Comparison of ENCODE assay signal across 1 cellular context in the genomic region with DNA sequence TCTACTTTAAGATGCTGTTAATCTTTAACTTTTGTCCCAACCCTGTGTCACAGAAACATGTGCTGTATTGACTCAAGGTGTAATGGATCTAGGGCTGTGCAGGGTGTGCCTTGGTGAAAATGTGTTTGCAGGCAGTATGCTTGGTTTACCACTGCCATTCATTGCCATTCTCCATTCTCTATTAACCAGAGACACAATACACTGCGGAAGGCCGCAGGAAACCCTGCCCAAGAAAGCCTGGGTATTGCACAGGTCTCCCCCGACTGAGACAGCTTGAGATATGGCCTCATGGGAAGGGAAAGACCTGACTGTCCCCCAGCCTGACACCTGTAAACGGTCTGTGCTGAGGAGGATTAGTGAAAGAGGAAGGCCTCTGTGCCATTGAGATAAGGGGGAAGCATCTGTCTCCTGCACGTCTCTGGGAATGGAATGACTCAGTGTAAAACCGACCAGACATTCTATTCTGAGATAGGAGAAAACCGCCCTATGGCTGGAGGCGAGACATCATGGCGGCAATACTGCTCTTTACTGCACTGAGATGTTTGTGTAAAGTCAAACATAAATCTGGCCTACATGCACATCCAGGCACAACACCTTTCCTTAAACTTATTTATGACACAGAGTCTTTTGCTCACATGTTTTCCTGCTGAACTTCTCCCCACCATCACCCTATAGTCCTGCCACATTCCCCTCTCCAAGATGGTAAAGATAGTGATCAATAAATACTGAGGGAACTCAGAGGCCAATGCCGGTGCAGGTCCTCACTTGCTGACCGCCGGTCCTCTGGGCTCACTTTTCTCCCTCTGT.
A peak's percentile ranks its signal among the peaks of the same experiment; 100 is the strongest.
TF ChIP-seq lines count a peak whose summit lies in the region.

No MANE protein-coding gene starts in this region.

TF ChIP-seq in K562, 482 proteins besides CTCF, POLR2A, EP300 and RAD21 (continues in another document):
- TF ChIP-seq FOXK2 (conservative IDR thresholded peaks at IDR 0.05 in 1 of 2, IDR thresholded peaks at IDR 0.05 in 1 of 2; ENCODE audit: low read depth in 2 of 2) (0 out of 4 replicates have a peak, but pooled peaks of 1 of the 2 experiments have one; percentile 34), ZNF77 (CRISPR knock-in tag; IDR thresholded peaks at IDR 0.05) (no peak), POLR3A (IDR thresholded peaks at IDR 0.05; ENCODE audit: borderline replicate concordance, extremely low read depth, insufficient read depth, insufficient read length) (no peak), ARHGAP35 (IDR thresholded peaks at IDR 0.05; ENCODE audit: partially characterized antibody) (no peak), CBX3 (IDR thresholded peaks at IDR 0.05; ENCODE audit: borderline replicate concordance in 1 of 2, low read length in 2 of 2) (peak in 1 of 2 experiments; percentile 74; a peak in 2 of 3 replicates), HNRNPUL1 (IDR thresholded peaks at IDR 0.05; ENCODE audit: low read length) (no peak), RBM15 (IDR thresholded peaks at IDR 0.05; ENCODE audit: insufficient read depth, low read length) (no peak), MBD2 (IDR thresholded peaks at IDR 0.05; ENCODE audit: borderline replicate concordance, low read depth) (peak; percentile 84), PRPF4 (IDR thresholded peaks at IDR 0.05; ENCODE audit: insufficient read depth, low read depth, low read length, poor library complexity, severe bottlenecking) (no peak), SLC30A9 (CRISPR knock-in tag; IDR thresholded peaks at IDR 0.05) (no peak), ZNF696 (CRISPR knock-in tag; conservative IDR thresholded peaks at IDR 0.05) (no peak), ZNF785 (CRISPR knock-in tag; IDR thresholded peaks at IDR 0.05) (no peak), ZBTB1 (CRISPR knock-in tag; IDR thresholded peaks at IDR 0.05; ENCODE audit: borderline replicate concordance, low read depth) (no peak), RBM25 (IDR thresholded peaks at IDR 0.05; ENCODE audit: low read depth, low read length, severe bottlenecking) (no peak), FOXM1 (IDR thresholded peaks at IDR 0.05; ENCODE audit: low read depth) (peak; percentile 94), FOXM1 (CRISPR knock-in tag; IDR thresholded peaks at IDR 0.05; ENCODE audit: low read depth) (0 out of 2 replicates have a peak, but pooled peaks have one; percentile 65), ZNF778 (CRISPR knock-in tag; IDR thresholded peaks at IDR 0.05) (no peak), ZNF644 (tag; IDR thresholded peaks at IDR 0.05; ENCODE audit: low read depth) (peak; percentile 90), ZNF699 (CRISPR knock-in tag; IDR thresholded peaks at IDR 0.05; ENCODE audit: insufficient replicate concordance) (no peak), ZNF507 (tag; conservative IDR thresholded peaks at IDR 0.05) (no peak)
- TF ChIP-seq, protein P1, sequence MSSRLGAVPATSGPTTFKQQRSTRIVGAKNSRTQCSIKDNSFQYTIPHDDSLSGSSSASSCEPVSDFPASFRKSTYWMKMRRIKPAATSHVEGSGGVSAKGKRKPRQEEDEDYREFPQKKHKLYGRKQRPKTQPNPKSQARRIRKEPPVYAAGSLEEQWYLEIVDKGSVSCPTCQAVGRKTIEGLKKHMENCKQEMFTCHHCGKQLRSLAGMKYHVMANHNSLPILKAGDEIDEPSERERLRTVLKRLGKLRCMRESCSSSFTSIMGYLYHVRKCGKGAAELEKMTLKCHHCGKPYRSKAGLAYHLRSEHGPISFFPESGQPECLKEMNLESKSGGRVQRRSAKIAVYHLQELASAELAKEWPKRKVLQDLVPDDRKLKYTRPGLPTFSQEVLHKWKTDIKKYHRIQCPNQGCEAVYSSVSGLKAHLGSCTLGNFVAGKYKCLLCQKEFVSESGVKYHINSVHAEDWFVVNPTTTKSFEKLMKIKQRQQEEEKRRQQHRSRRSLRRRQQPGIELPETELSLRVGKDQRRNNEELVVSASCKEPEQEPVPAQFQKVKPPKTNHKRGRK (tag; IDR thresholded peaks at IDR 0.05), result no peak
- TF ChIP-seq, protein P2, sequence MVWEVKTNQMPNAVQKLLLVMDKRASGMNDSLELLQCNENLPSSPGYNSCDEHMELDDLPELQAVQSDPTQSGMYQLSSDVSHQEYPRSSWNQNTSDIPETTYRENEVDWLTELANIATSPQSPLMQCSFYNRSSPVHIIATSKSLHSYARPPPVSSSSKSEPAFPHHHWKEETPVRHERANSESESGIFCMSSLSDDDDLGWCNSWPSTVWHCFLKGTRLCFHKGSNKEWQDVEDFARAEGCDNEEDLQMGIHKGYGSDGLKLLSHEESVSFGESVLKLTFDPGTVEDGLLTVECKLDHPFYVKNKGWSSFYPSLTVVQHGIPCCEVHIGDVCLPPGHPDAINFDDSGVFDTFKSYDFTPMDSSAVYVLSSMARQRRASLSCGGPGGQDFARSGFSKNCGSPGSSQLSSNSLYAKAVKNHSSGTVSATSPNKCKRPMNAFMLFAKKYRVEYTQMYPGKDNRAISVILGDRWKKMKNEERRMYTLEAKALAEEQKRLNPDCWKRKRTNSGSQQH (CRISPR knock-in tag; IDR thresholded peaks at IDR 0.05), result 0 out of 2 replicates have a peak, but pooled peaks have one; percentile 6
- TF ChIP-seq, protein P3, sequence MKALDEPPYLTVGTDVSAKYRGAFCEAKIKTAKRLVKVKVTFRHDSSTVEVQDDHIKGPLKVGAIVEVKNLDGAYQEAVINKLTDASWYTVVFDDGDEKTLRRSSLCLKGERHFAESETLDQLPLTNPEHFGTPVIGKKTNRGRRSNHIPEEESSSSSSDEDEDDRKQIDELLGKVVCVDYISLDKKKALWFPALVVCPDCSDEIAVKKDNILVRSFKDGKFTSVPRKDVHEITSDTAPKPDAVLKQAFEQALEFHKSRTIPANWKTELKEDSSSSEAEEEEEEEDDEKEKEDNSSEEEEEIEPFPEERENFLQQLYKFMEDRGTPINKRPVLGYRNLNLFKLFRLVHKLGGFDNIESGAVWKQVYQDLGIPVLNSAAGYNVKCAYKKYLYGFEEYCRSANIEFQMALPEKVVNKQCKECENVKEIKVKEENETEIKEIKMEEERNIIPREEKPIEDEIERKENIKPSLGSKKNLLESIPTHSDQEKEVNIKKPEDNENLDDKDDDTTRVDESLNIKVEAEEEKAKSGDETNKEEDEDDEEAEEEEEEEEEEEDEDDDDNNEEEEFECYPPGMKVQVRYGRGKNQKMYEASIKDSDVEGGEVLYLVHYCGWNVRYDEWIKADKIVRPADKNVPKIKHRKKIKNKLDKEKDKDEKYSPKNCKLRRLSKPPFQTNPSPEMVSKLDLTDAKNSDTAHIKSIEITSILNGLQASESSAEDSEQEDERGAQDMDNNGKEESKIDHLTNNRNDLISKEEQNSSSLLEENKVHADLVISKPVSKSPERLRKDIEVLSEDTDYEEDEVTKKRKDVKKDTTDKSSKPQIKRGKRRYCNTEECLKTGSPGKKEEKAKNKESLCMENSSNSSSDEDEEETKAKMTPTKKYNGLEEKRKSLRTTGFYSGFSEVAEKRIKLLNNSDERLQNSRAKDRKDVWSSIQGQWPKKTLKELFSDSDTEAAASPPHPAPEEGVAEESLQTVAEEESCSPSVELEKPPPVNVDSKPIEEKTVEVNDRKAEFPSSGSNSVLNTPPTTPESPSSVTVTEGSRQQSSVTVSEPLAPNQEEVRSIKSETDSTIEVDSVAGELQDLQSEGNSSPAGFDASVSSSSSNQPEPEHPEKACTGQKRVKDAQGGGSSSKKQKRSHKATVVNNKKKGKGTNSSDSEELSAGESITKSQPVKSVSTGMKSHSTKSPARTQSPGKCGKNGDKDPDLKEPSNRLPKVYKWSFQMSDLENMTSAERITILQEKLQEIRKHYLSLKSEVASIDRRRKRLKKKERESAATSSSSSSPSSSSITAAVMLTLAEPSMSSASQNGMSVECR (CRISPR knock-in tag; IDR thresholded peaks at IDR 0.05), result no peak
- TF ChIP-seq, protein P4, sequence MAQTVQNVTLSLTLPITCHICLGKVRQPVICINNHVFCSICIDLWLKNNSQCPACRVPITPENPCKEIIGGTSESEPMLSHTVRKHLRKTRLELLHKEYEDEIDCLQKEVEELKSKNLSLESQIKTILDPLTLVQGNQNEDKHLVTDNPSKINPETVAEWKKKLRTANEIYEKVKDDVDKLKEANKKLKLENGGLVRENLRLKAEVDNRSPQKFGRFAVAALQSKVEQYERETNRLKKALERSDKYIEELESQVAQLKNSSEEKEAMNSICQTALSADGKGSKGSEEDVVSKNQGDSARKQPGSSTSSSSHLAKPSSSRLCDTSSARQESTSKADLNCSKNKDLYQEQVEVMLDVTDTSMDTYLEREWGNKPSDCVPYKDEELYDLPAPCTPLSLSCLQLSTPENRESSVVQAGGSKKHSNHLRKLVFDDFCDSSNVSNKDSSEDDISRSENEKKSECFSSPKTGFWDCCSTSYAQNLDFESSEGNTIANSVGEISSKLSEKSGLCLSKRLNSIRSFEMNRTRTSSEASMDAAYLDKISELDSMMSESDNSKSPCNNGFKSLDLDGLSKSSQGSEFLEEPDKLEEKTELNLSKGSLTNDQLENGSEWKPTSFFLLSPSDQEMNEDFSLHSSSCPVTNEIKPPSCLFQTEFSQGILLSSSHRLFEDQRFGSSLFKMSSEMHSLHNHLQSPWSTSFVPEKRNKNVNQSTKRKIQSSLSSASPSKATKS (CRISPR knock-in tag; IDR thresholded peaks at IDR 0.05), result 0 out of 2 replicates have a peak, but pooled peaks have one; percentile 34
- TF ChIP-seq, protein P5, sequence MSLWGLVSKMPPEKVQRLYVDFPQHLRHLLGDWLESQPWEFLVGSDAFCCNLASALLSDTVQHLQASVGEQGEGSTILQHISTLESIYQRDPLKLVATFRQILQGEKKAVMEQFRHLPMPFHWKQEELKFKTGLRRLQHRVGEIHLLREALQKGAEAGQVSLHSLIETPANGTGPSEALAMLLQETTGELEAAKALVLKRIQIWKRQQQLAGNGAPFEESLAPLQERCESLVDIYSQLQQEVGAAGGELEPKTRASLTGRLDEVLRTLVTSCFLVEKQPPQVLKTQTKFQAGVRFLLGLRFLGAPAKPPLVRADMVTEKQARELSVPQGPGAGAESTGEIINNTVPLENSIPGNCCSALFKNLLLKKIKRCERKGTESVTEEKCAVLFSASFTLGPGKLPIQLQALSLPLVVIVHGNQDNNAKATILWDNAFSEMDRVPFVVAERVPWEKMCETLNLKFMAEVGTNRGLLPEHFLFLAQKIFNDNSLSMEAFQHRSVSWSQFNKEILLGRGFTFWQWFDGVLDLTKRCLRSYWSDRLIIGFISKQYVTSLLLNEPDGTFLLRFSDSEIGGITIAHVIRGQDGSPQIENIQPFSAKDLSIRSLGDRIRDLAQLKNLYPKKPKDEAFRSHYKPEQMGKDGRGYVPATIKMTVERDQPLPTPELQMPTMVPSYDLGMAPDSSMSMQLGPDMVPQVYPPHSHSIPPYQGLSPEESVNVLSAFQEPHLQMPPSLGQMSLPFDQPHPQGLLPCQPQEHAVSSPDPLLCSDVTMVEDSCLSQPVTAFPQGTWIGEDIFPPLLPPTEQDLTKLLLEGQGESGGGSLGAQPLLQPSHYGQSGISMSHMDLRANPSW (CRISPR knock-in tag; IDR thresholded peaks at IDR 0.05), result no peak
- TF ChIP-seq, protein P6, sequence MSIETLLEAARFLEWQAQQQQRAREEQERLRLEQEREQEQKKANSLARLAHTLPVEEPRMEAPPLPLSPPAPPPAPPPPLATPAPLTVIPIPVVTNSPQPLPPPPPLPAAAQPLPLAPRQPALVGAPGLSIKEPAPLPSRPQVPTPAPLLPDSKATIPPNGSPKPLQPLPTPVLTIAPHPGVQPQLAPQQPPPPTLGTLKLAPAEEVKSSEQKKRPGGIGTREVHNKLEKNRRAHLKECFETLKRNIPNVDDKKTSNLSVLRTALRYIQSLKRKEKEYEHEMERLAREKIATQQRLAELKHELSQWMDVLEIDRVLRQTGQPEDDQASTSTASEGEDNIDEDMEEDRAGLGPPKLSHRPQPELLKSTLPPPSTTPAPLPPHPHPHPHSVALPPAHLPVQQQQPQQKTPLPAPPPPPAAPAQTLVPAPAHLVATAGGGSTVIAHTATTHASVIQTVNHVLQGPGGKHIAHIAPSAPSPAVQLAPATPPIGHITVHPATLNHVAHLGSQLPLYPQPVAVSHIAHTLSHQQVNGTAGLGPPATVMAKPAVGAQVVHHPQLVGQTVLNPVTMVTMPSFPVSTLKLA (conservative IDR thresholded peaks at IDR 0.05), result peak; percentile 74 to 86
- TF ChIP-seq, protein P7, sequence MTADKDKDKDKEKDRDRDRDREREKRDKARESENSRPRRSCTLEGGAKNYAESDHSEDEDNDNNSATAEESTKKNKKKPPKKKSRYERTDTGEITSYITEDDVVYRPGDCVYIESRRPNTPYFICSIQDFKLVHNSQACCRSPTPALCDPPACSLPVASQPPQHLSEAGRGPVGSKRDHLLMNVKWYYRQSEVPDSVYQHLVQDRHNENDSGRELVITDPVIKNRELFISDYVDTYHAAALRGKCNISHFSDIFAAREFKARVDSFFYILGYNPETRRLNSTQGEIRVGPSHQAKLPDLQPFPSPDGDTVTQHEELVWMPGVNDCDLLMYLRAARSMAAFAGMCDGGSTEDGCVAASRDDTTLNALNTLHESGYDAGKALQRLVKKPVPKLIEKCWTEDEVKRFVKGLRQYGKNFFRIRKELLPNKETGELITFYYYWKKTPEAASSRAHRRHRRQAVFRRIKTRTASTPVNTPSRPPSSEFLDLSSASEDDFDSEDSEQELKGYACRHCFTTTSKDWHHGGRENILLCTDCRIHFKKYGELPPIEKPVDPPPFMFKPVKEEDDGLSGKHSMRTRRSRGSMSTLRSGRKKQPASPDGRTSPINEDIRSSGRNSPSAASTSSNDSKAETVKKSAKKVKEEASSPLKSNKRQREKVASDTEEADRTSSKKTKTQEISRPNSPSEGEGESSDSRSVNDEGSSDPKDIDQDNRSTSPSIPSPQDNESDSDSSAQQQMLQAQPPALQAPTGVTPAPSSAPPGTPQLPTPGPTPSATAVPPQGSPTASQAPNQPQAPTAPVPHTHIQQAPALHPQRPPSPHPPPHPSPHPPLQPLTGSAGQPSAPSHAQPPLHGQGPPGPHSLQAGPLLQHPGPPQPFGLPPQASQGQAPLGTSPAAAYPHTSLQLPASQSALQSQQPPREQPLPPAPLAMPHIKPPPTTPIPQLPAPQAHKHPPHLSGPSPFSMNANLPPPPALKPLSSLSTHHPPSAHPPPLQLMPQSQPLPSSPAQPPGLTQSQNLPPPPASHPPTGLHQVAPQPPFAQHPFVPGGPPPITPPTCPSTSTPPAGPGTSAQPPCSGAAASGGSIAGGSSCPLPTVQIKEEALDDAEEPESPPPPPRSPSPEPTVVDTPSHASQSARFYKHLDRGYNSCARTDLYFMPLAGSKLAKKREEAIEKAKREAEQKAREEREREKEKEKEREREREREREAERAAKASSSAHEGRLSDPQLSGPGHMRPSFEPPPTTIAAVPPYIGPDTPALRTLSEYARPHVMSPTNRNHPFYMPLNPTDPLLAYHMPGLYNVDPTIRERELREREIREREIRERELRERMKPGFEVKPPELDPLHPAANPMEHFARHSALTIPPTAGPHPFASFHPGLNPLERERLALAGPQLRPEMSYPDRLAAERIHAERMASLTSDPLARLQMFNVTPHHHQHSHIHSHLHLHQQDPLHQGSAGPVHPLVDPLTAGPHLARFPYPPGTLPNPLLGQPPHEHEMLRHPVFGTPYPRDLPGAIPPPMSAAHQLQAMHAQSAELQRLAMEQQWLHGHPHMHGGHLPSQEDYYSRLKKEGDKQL (CRISPR knock-in tag; IDR thresholded peaks at IDR 0.05; ENCODE audit: borderline replicate concordance), result no peak
- TF ChIP-seq, protein P8, sequence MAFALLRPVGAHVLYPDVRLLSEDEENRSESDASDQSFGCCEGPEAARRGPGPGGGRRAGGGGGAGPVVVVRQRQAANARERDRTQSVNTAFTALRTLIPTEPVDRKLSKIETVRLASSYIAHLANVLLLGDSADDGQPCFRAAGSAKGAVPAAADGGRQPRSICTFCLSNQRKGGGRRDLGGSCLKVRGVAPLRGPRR (CRISPR knock-in tag; IDR thresholded peaks at IDR 0.05), result peak; percentile 91; the same call in 1 of the 2 replicates
